In genomic region chr2:9145109-9145751, GRCh38 we compare ENCODE assay signal across 13 cellular contexts.
DNase-seq lines count a peak whose midpoint lies in the region; ATAC-seq and TF ChIP-seq lines count a peak whose summit lies in the region.
"Had no signal": no experiment of that assay in that cellular context is flagged by ENCODE, and none has a peak within 500 bp of the region (broad histone marks: within the 10 kb centered on the region; RNA-seq: fewer than 3 reads in every experiment).

No MANE protein-coding gene starts in this region.

- H3K4me1 ChIP-seq in Panc1 (ENCODE audit: control insufficient read depth, insufficient read depth, low read length): peaks cover 28% of the 10 kb centered on the region

- H3K4me3 Mint-ChIP-seq in activated T-cell treated with anti-CD3 and anti-CD28 coated beads, Interleukin-2, amount 50 U/mL, for 4 hours: no peak overlapping the region
- H3K4me3 Mint-ChIP-seq: activated B cell treated with CpG ODN at 0.5 μM for 24 hours; effector memory CD8-positive, alpha-beta T cell had no signal

- no peak overlapping the region for H3K4me3 ChIP-seq in Panc1 (ENCODE audit: low read depth in 2 of 2, low read length in 2 of 2)
- H3K4me3 ChIP-seq: suprapubic skin had no signal

- CTCF ChIA-PET in Panc1 (lab: Charles Lee): interaction anchor here (0.6 kb wide), 1 partner anchor 88 kb away, joined by 4 read pairs; no protein-coding TSS in a partner anchor

- no peak for TF ChIP-seq CTCF in Panc1 (IDR thresholded peaks at IDR 0.05)

- no peaks in the 10 kb centered on the region for H3K9me3 Mint-ChIP-seq in activated T-cell treated with anti-CD3 and anti-CD28 coated beads, Interleukin-2, amount 50 U/mL, for 4 hours
- H3K9me3 Mint-ChIP-seq: activated B cell treated with CpG ODN at 0.5 μM for 24 hours; effector memory CD8-positive, alpha-beta T cell had no signal

- H3K36me3 Mint-ChIP-seq in activated T-cell treated with anti-CD3 and anti-CD28 coated beads, Interleukin-2, amount 50 U/mL, for 4 hours (ENCODE audit: insufficient read depth): no peaks in the 10 kb centered on the region

- intact Hi-C loops in Panc1 (cut with micrococcal nuclease; ENCODE audit: unreplicated experiment): loop anchor here (10.0 kb wide), 2 partner anchors 140 to 230 kb away; no protein-coding TSS in a partner anchor
- intact Hi-C loops in sciatic nerve (cut with DNase I): loop anchor here (10.0 kb wide), 2 partner anchors 60 to 210 kb away; partner anchors contain the start of gene ASAP2

- POLR2A ChIA-PET in Panc1 (lab: Charles Lee): no interaction called here

- in situ Hi-C loops in Panc1 (cut with HindIII; ENCODE audit: low pct_unique_long_range_greater_than_20kb, low sequenced_read_pairs): no loop called here

- no peaks in the 10 kb centered on the region for H3K36me3 ChIP-seq in Panc1 (ENCODE audit: control insufficient read depth, insufficient read depth, low read length)
- H3K36me3 ChIP-seq: suprapubic skin had no signal

- ATAC-seq in Panc1: no peak
- ATAC-seq in sciatic nerve: peak; percentile 26
- no peak for ATAC-seq in activated T-cell treated with anti-CD3 and anti-CD28 coated beads, Interleukin-2, amount 50 U/mL, for 4 hours
- ATAC-seq: effector memory CD8-positive, alpha-beta T cell had no signal

- no TSS peak for BruUV-seq in Panc1 (replicated peaks; lab: Mats Ljungman, UMichigan)

- H3K27me3 Mint-ChIP-seq in activated T-cell treated with anti-CD3 and anti-CD28 coated beads, Interleukin-2, amount 50 U/mL, for 4 hours (ENCODE audit: low read depth): peaks cover 18% of the 10 kb centered on the region

- no peaks in the 10 kb centered on the region for H3K27me3 ChIP-seq in Panc1 (ENCODE audit: control insufficient read depth, insufficient read depth, low read length)
- H3K27me3 ChIP-seq: suprapubic skin had no signal

- H3K27ac ChIP-seq in Panc1 (ENCODE audit: low read length): peak overlapping the region; percentile 94
- H3K27ac ChIP-seq: suprapubic skin had no signal

- peaks cover 1% of the 10 kb centered on the region for H3K4me1 Mint-ChIP-seq in activated T-cell treated with anti-CD3 and anti-CD28 coated beads, Interleukin-2, amount 50 U/mL, for 4 hours (ENCODE audit: low read depth)

- H3K9me3 ChIP-seq in Panc1 (ENCODE audit: control insufficient read depth, insufficient read depth, low read depth, low read length): no peaks in the 10 kb centered on the region
- H3K9me3 ChIP-seq: suprapubic skin had no signal

- DNase-seq in Daoy (ENCODE audit: low read depth) (peak; percentile 51), Panc1 (ENCODE audit: low read depth, low spot score) (no peak), fibroblast of the conjunctiva (ENCODE audit: low read depth) (peak; percentile 65), sciatic nerve (ENCODE audit: low spot score) (no peak), inferior parietal cortex (ENCODE audit: extremely low spot score) (no peak), C1 segment of cervical spinal cord (lab: John Stamatoyannopoulos, UW) (no peak), retina (no peak)
- no peak for DNase-seq in activated T-cell treated with anti-CD3 and anti-CD28 coated beads, Interleukin-2, amount 50 U/mL, for 4 hours
- DNase-seq: activated B cell treated with CpG ODN at 0.5 μM for 24 hours; activated CD8-positive, alpha-beta memory T cell treated with anti-CD3 and anti-CD28 coated beads, Interleukin-2, amount 50 U/mL, for 48 hours; effector memory CD8-positive, alpha-beta T cell; NCI-H1417 had no signal

Comparison
In these comparisons a context has a peak if more than half of its experiments do, and no peak if none do; other contexts are left out.
1. DNase-seq: peak in Daoy (single experiment) and fibroblast of the conjunctiva (single experiment); none in Panc1 (single experiment), sciatic nerve (single experiment), inferior parietal cortex (single experiment), C1 segment of cervical spinal cord (0 of 14), retina (single experiment) and activated T-cell treated with anti-CD3 and anti-CD28 coated beads, Interleukin-2, amount 50 U/mL, for 4 hours (single experiment).